17 cellular contexts compared by ENCODE assay signal in the genomic region with DNA sequence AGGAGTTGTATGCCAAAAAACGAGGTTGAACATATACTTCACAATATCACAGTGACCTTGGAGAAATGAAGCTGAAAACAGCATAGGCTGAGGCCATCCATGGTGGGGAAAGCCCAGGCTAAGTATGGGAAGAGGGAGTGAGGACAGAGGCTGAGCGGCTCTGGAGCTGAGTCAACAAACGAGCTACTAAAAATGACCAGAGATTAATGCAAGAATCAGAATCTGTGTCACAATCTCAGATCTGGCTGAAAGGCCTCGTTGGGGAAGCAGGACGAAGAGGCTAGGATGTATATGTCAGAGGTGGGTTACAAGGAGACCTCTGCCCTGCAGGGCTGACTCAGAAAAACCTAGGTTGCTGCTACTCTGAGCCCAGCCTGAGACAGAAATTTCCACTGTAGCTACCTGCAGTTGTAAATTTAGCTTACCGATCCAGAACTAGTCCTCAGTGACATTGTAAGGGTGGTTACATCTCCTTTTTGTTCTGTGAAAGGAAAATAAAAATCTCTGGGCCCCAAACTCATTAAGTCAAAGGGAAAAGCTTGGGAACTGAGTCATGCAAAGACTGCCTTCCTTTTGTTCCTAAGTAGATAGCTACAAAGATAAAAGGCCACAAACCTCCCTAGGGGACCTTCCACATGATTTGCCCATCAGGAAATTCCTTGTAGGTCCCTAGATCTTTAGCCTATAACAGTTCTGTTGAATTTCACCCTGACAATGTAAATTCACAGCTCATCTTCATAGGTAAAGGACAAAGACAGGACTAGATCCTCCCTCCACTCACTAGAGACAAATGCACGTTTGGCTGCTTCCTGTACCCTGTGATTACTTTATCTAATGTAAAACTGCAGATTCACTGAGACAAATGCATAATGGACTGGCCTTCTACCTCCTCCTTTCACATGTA. TPM values are rescaled to one million over a fixed set of nuclear protein-coding genes. Genes with fewer than 3 reads are reported as not detected.
DNase-seq lines count a peak whose midpoint lies in the region; ATAC-seq and TF ChIP-seq lines count a peak whose summit lies in the region.
"Had no signal": no experiment of that assay in that cellular context is flagged by ENCODE, and none has a peak within 500 bp of the region (broad histone marks: within the 10 kb centered on the region; RNA-seq: fewer than 3 reads in every experiment).

No MANE protein-coding gene starts in this region.

- no peak overlapping the region for H3K4me2 ChIP-seq in IMR-90 (ENCODE audit: low read depth, low read length)

- H3K9ac ChIP-seq in IMR-90 (ENCODE audit: low read depth, low read length) (no peak overlapping the region), iPS-20b (ENCODE audit: low read depth, low read length) (peak overlapping the region; percentile 77)

- no peaks in the 10 kb centered on the region for H4K20me1 ChIP-seq in IMR-90 (ENCODE audit: insufficient read depth, low read length)

- no peak overlapping the region for H3K4ac ChIP-seq in IMR-90 (ENCODE audit: low read depth, low read length)

- H3K23ac ChIP-seq in IMR-90 (ENCODE audit: low read depth, low read length) = no peak overlapping the region

- no CpG with 5 or more reads among the region's 7 CpGs for WGBS in IMR-90 (ENCODE audit: extremely low coverage in 2 of 2, insufficient read length in 1 of 2), 2 experiments

- H4K8ac ChIP-seq in IMR-90 (ENCODE audit: low read depth in 2 of 2, low read length in 2 of 2) = peak overlapping the region in 1 of 2 experiments; percentile 17; a peak in 1 of 4 replicates

- CTCF ChIA-PET in IMR-90 (lab: Yijun Ruan, JAX) = no interaction called here

- DNase-seq in Caki2 (ENCODE audit: low read depth) (peak; percentile 35), IMR-90 (peak; percentile 32), astrocyte of the spinal cord (ENCODE audit: low read depth, low spot score) (peak; percentile 51), NCI-H2196 treated with DMSO at 0.1 percent for 48 hours (lab: John Stamatoyannopoulos, UW; ENCODE audit: unreplicated experiment) (no peak), cerebellar nuclear complex (lab: John Stamatoyannopoulos, UW) (no peak)
- DNase-seq: activated CD4-positive, alpha-beta memory T cell treated with anti-CD3 and anti-CD28 coated beads, Interleukin-2, amount 10 ng/mL, durations not matched to agents 7 days and 5 days; left lung; NCI-H2029 treated with DMSO at 0.1 percent for 48 hours; nucleus accumbens; SHP77; stimulated activated CD4-positive, alpha-beta T cell treated with anti-CD3 and anti-CD28 coated beads, Interleukin-1b, Interleukin-23, amount 100 ng/mL, for 48 hours; stimulated activated naive CD8-positive, alpha-beta T cell treated with anti-CD3 and anti-CD28 coated beads, Interleukin-15, Interleukin-2, amounts not matched to agents 100 U/mL and 50 U/mL, for 24 hours had no signal

- intact Hi-C loops in IMR-90 (cut with micrococcal nuclease) = no loop called here

- no peak for TF ChIP-seq CTCF in IMR-90 (conservative IDR thresholded peaks at IDR 0.05; ENCODE audit: low read depth, low read length)
- TF ChIP-seq CTCF in astrocyte of the spinal cord (IDR thresholded peaks at IDR 0.05; ENCODE audit: low read depth, low read length) = no peak

- H3K4me3 ChIP-seq in IMR-90 (ENCODE audit: insufficient read depth, low read depth, low read length) (no peak overlapping the region), astrocyte of the spinal cord (ENCODE audit: low read depth, low read length) (no peak overlapping the region), iPS-20b (ENCODE audit: low read length) (peak overlapping the region; percentile 46)
- H3K4me3 ChIP-seq: adrenal gland, left lung had no signal

- no peaks in the 10 kb centered on the region for H3K27me3 ChIP-seq in IMR-90 (ENCODE audit: control insufficient read depth, insufficient read depth, low read length)
- 0 out of 2 replicates have a peak, but pooled peaks cover 4% of the 10 kb centered on the region for H3K27me3 ChIP-seq in iPS-20b (ENCODE audit: insufficient read depth, low read length)
- H3K27me3 ChIP-seq: adrenal gland had no signal

- H3K79me1 ChIP-seq in IMR-90 (ENCODE audit: low read depth in 1 of 2, low read length in 2 of 2) = peaks cover 0 to 5% of the 10 kb centered on the region in 2 experiments; a peak in 1 of 4 replicates

- dilution Hi-C loops in IMR-90 (cut with HindIII; ENCODE audit: low sequenced_read_pairs, unreplicated experiment) = no loop called here

- peak overlapping the region; percentile 24; the same call in 1 of the 2 replicates for H3K18ac ChIP-seq in IMR-90 (ENCODE audit: low read depth, low read length)

- in situ Hi-C loops in Caki2 (cut with HindIII; ENCODE audit: low pct_unique_long_range_greater_than_20kb, low sequenced_read_pairs) = no loop called here
- in situ Hi-C loops in IMR-90 (cut with MboI; ENCODE audit: low sequenced_read_pairs) = no loop called here
- in situ Hi-C loops in astrocyte of the spinal cord (cut with HindIII; ENCODE audit: low sequenced_read_pairs) = no loop called here

- no peaks in the 10 kb centered on the region for H3K36me3 ChIP-seq in IMR-90 (ENCODE audit: control insufficient read depth, insufficient read depth, low read length)
- H3K36me3 ChIP-seq in iPS-20b (ENCODE audit: insufficient read depth, low read depth, low read length) = no peaks in the 10 kb centered on the region
- H3K36me3 ChIP-seq: adrenal gland, left lung had no signal

- TF ChIP-seq RAD21 in IMR-90 (IDR thresholded peaks at IDR 0.05; ENCODE audit: low read length) = no peak

- ATAC-seq in IMR-90 (ENCODE audit: low read depth) (no peak), HG02973 (IDR thresholded peaks at IDR 0.05; ENCODE audit: unreplicated experiment) (no peak), HG03442 (IDR thresholded peaks at IDR 0.05; ENCODE audit: unreplicated experiment) (no peak)
- ATAC-seq: left lung; stimulated activated naive CD8-positive, alpha-beta T cell treated with anti-CD3 and anti-CD28 coated beads, Interleukin-15, Interleukin-2, amounts not matched to agents 100 U/mL and 50 U/mL, for 24 hours had no signal

- H4K5ac ChIP-seq in IMR-90 (ENCODE audit: low read depth, low read length) = no peak overlapping the region; the same call in 1 of the 2 replicates

- no peak overlapping the region for H3K27ac ChIP-seq in IMR-90 (ENCODE audit: insufficient read depth, low read length)
- H3K27ac ChIP-seq in iPS-20b (ENCODE audit: low read length) = peak overlapping the region; percentile 77
- H3K27ac ChIP-seq: adrenal gland, epithelial cell of prostate, left lung had no signal

- H3K14ac ChIP-seq in IMR-90 (replicated peaks; ENCODE audit: low read depth, low read length) = peak overlapping the region; percentile 56

- no TSS peak for BruUV-seq in IMR-90 (replicated peaks; lab: Mats Ljungman, UMichigan)

- H3K9me1 ChIP-seq in IMR-90 (ENCODE audit: insufficient read depth, low read length) = peaks cover 5% of the 10 kb centered on the region; the same call in 1 of the 2 replicates

- POLR2A ChIA-PET in IMR-90 (lab: Charles Lee; ENCODE audit: unreplicated experiment) = no interaction called here

- H3K56ac ChIP-seq in IMR-90 (ENCODE audit: extremely low read depth, insufficient read depth, low read length) = no peak overlapping the region

- H2AFZ ChIP-seq in IMR-90 (replicated peaks; ENCODE audit: low read length, poor library complexity) = no peak overlapping the region

- H2BK15ac ChIP-seq in IMR-90 (ENCODE audit: low read depth, low read length) = no peak overlapping the region

- no peak overlapping the region for H2BK120ac ChIP-seq in IMR-90 (ENCODE audit: low read depth, low read length)

- H3K4me1 ChIP-seq in IMR-90 (ENCODE audit: control insufficient read depth, insufficient read depth, low read length) (peaks cover 2% of the 10 kb centered on the region), iPS-20b (ENCODE audit: insufficient read depth, low read length) (peaks cover 41% of the 10 kb centered on the region)
- H3K4me1 ChIP-seq: adrenal gland had no signal

- no peak for TF ChIP-seq POLR2A in IMR-90 (IDR thresholded peaks at IDR 0.05; ENCODE audit: low read depth, low read length)

- no peak overlapping the region for H2AK5ac ChIP-seq in IMR-90 (ENCODE audit: low read depth, low read length)

- H4K91ac ChIP-seq in IMR-90 (ENCODE audit: insufficient read depth, low read depth, low read length) = no peak overlapping the region

- H2AK9ac ChIP-seq in IMR-90 (replicated peaks; ENCODE audit: low read depth, low read length, poor library complexity) = peak overlapping the region; percentile 19

- H3K9me3 ChIP-seq in IMR-90 (ENCODE audit: control insufficient read depth, insufficient read depth, low read length) (no peaks in the 10 kb centered on the region), iPS-20b (ENCODE audit: insufficient read depth, low read depth, low read length) (no peaks in the 10 kb centered on the region)
- H3K9me3 ChIP-seq: adrenal gland, left lung had no signal

- H2BK5ac ChIP-seq in IMR-90 (ENCODE audit: low read depth, low read length, poor library complexity, severe bottlenecking) = no peak overlapping the region

- no peak overlapping the region for H2BK20ac ChIP-seq in IMR-90 (ENCODE audit: low read depth, low read length)

TF ChIP-seq in IMR-90, 13 proteins besides CTCF, POLR2A, EP300 and RAD21 (continues in another document):
- peak; percentile 70 for TF ChIP-seq CEBPB (IDR thresholded peaks at IDR 0.05; ENCODE audit: low read depth, low read length)
- no peak for TF ChIP-seq SMC3 (IDR thresholded peaks at IDR 0.05; ENCODE audit: low read depth, low read length)
- TF ChIP-seq RFX5 (IDR thresholded peaks at IDR 0.05; ENCODE audit: low read depth, low read length) = no peak
- TF ChIP-seq, protein P1, sequence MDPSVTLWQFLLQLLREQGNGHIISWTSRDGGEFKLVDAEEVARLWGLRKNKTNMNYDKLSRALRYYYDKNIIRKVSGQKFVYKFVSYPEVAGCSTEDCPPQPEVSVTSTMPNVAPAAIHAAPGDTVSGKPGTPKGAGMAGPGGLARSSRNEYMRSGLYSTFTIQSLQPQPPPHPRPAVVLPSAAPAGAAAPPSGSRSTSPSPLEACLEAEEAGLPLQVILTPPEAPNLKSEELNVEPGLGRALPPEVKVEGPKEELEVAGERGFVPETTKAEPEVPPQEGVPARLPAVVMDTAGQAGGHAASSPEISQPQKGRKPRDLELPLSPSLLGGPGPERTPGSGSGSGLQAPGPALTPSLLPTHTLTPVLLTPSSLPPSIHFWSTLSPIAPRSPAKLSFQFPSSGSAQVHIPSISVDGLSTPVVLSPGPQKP (IDR thresholded peaks at IDR 0.05; ENCODE audit: borderline replicate concordance, low read depth, low read length) = no peak
- no peak for TF ChIP-seq MAFK (IDR thresholded peaks at IDR 0.05; ENCODE audit: low read depth, low read length)

RNA-seq across cellular contexts. Expression of gene TUBB2A, which starts 8.5 kb away (rescaled TPM):
- 69.0 and 77.3 TPM in 2 replicates for total RNA-seq in Caki2 (2014; rRNA removed; shearing (Covaris generic); ENCODE audit: low replicate concordance)
- 164 and 182 TPM in 2 replicates for total RNA-seq in IMR-90 (2012; rRNA removed)
- 264 and 300 TPM in 2 replicates for polyA plus RNA-seq in IMR-90 (2012; rRNA removed)
- polyA plus RNA-seq in IMR-90 (2012; cell fraction: cytosol; rRNA removed) = 161 and 414 TPM in 2 replicates
- polyA plus RNA-seq in IMR-90 (2012; cell fraction: nucleus; rRNA removed; ENCODE audit: low replicate concordance) = 339 and 399 TPM in 2 replicates

RNA-seq across cellular contexts. Expression of gene BPHL, which starts 47.4 kb away (rescaled TPM):
- 29.5 and 35.9 TPM in 2 replicates for total RNA-seq in Caki2 (2014; rRNA removed; shearing (Covaris generic); ENCODE audit: low replicate concordance)
- 15.8 and 16.3 TPM in 2 replicates for total RNA-seq in IMR-90 (2012; rRNA removed)
- polyA plus RNA-seq in IMR-90 (2012; rRNA removed) = 13.8 and 14.7 TPM in 2 replicates
- 7.0 and 8.4 TPM in 2 replicates for polyA plus RNA-seq in IMR-90 (2012; cell fraction: cytosol; rRNA removed)
- 9.6 and 25.1 TPM in 2 replicates for polyA plus RNA-seq in IMR-90 (2012; cell fraction: nucleus; rRNA removed; ENCODE audit: low replicate concordance)

Comparison
In these comparisons a context has a peak if more than half of its experiments do, and no peak if none do; other contexts are left out.
1. DNase-seq: peak in Caki2 (single experiment), IMR-90 (single experiment) and astrocyte of the spinal cord (single experiment); none in NCI-H2196 treated with DMSO at 0.1 percent for 48 hours (single experiment) and cerebellar nuclear complex (0 of 2).